Comparison of ENCODE assay signal across 8 cellular contexts in genomic region chr2:180125245-180125962, GRCh38.
DNase-seq lines count a peak whose midpoint lies in the region; ATAC-seq and TF ChIP-seq lines count a peak whose summit lies in the region.

No MANE protein-coding gene starts in this region.

- H3K36me3 Mint-ChIP-seq in activated naive CD8-positive, alpha-beta T cell treated with anti-CD3 and anti-CD28 coated beads, Interleukin-2, amount 50 U/mL, for 24 hours (ENCODE audit: low read depth) = no peaks in the 10 kb centered on the region
- H3K36me3 Mint-ChIP-seq in progenitor cell of endocrine pancreas (ENCODE audit: insufficient read depth) = no peaks in the 10 kb centered on the region

- no peak overlapping the region for H3K27ac Mint-ChIP-seq in activated naive CD8-positive, alpha-beta T cell treated with anti-CD3 and anti-CD28 coated beads, Interleukin-2, amount 50 U/mL, for 24 hours
- no peak overlapping the region for H3K27ac Mint-ChIP-seq in progenitor cell of endocrine pancreas

- H3K4me3 ChIP-seq in HEK293 (ENCODE audit: low read depth, low read length) (no peak overlapping the region), NB4 (ENCODE audit: low read depth, low read length) (no peak overlapping the region), SJSA1 (no peak overlapping the region), heart right ventricle (no peak overlapping the region)

- POLR2A ChIA-PET in HEK293 (lab: Yijun Ruan, JAX) = no interaction called here

- no peaks in the 10 kb centered on the region for H3K4me1 Mint-ChIP-seq in activated naive CD8-positive, alpha-beta T cell treated with anti-CD3 and anti-CD28 coated beads, Interleukin-2, amount 50 U/mL, for 24 hours
- peaks cover 4% of the 10 kb centered on the region for H3K4me1 Mint-ChIP-seq in progenitor cell of endocrine pancreas (ENCODE audit: low read depth)

- no peak overlapping the region; the same call in 1 of the 2 replicates for H3K27ac ChIP-seq in HEK293 (ENCODE audit: extremely low read depth, low read depth, low read length)
- H3K27ac ChIP-seq in SJSA1 = no peak overlapping the region
- no peak overlapping the region for H3K27ac ChIP-seq in heart right ventricle

- peaks cover 3% of the 10 kb centered on the region for H3K27me3 Mint-ChIP-seq in activated naive CD8-positive, alpha-beta T cell treated with anti-CD3 and anti-CD28 coated beads, Interleukin-2, amount 50 U/mL, for 24 hours
- no peaks in the 10 kb centered on the region for H3K27me3 Mint-ChIP-seq in progenitor cell of endocrine pancreas

- CTCF ChIA-PET in HEK293 (lab: Yijun Ruan, JAX) = interaction anchor here (0.6 to 3.7 kb wide), 25 partner anchors 9 to 1778 kb away, joined by 3 to 27 read pairs (median 4); no protein-coding TSS in a partner anchor

- no peak for TF ChIP-seq POLR2A in NB4 (IDR thresholded peaks at IDR 0.05; ENCODE audit: extremely low read depth, insufficient read length)

- H3K36me3 ChIP-seq in HEK293 (ENCODE audit: control insufficient read depth in 2 of 2, insufficient read depth in 1 of 2, low read length in 2 of 2) (no peaks in the 10 kb centered on the region), SJSA1 (no peaks in the 10 kb centered on the region), heart right ventricle (no peaks in the 10 kb centered on the region)

- H3K4me3 Mint-ChIP-seq in activated naive CD8-positive, alpha-beta T cell treated with anti-CD3 and anti-CD28 coated beads, Interleukin-2, amount 50 U/mL, for 24 hours = no peak overlapping the region
- H3K4me3 Mint-ChIP-seq in progenitor cell of endocrine pancreas (ENCODE audit: low read depth) = no peak overlapping the region

- no peaks in the 10 kb centered on the region for H3K9me3 ChIP-seq in HEK293 (ENCODE audit: control insufficient read depth, insufficient read depth, low read depth, low read length)
- no peaks in the 10 kb centered on the region for H3K9me3 ChIP-seq in SJSA1 (replicated peaks)
- no peaks in the 10 kb centered on the region for H3K9me3 ChIP-seq in heart right ventricle

- intact Hi-C loops in heart right ventricle (cut with DNase I) = loop anchor here in 9 of 10 donors (2.0 to 10.0 kb wide), 8 partner anchors 929 to 1592 kb away; no protein-coding TSS in a partner anchor

- 30 to 31% methylated on average over 13 of the region's 13 CpGs for WGBS in heart right ventricle, 2 donors

- H3K27me3 ChIP-seq in SJSA1 (replicated peaks) (no peaks in the 10 kb centered on the region), heart right ventricle (peaks cover 0 to 12% (median 0%) of the 10 kb centered on the region in 7 donors)

- H3K9me3 Mint-ChIP-seq in activated naive CD8-positive, alpha-beta T cell treated with anti-CD3 and anti-CD28 coated beads, Interleukin-2, amount 50 U/mL, for 24 hours = no peaks in the 10 kb centered on the region
- no peaks in the 10 kb centered on the region for H3K9me3 Mint-ChIP-seq in progenitor cell of endocrine pancreas (ENCODE audit: low read depth)

- peaks cover 7% of the 10 kb centered on the region for H3K4me1 ChIP-seq in HEK293 (ENCODE audit: control insufficient read depth, insufficient read depth, low read length)
- H3K4me1 ChIP-seq in SJSA1 (replicated peaks) = peaks cover 8% of the 10 kb centered on the region; the same call in 1 of the 2 replicates
- peaks cover 0 to 10% (median 0%) of the 10 kb centered on the region in 9 donors for H3K4me1 ChIP-seq in heart right ventricle

- DNase-seq in GM04503 (ENCODE audit: low read depth) (peak; percentile 85), NB4 (ENCODE audit: low read depth) (peak; percentile 78), SJSA1 (ENCODE audit: low read depth in 1 of 2, low spot score in 2 of 2) (peak; percentile 73 to 76), heart right ventricle (peak; percentile 18 to 35), progenitor cell of endocrine pancreas (ENCODE audit: low spot score, unreplicated experiment) (peak; percentile 40), KG1 (lab: John Stamatoyannopoulos, UW) (no peak)
- DNase-seq in activated naive CD8-positive, alpha-beta T cell treated with anti-CD3 and anti-CD28 coated beads, Interleukin-2, amount 50 U/mL, for 24 hours = peak; percentile 16

- TF ChIP-seq CTCF in HEK293 (tag by site-specific recombination; IDR thresholded peaks at IDR 0.05) (no peak; the same call in none of the 2 replicates), NB4 (IDR thresholded peaks at IDR 0.05; ENCODE audit: low read depth, low read length) (peak; percentile 49), heart right ventricle (IDR thresholded peaks at IDR 0.05) (peak in 8 of 9 donors; percentile 42 to 64 (median 58)), progenitor cell of endocrine pancreas (IDR thresholded peaks at IDR 0.05; ENCODE audit: unreplicated experiment) (peak; percentile 75)

- peak; percentile 82 for ATAC-seq in activated naive CD8-positive, alpha-beta T cell treated with anti-CD3 and anti-CD28 coated beads, Interleukin-2, amount 50 U/mL, for 24 hours
- ATAC-seq in heart right ventricle = peak; percentile 76 to 97 (median 89)

TF ChIP-seq in HEK293, 187 proteins besides CTCF, POLR2A, EP300 and RAD21 (continues in another document):
- TF ChIP-seq ZNF518A (tag by site-specific recombination; conservative IDR thresholded peaks at IDR 0.05; ENCODE audit: low read depth) (no peak), ZNF654 (tag by site-specific recombination; IDR thresholded peaks at IDR 0.05; ENCODE audit: low read depth) (peak; percentile 79), GFI1B (tag by site-specific recombination; IDR thresholded peaks at IDR 0.05) (no peak), ZNF449 (tag by site-specific recombination; IDR thresholded peaks at IDR 0.05) (no peak), ZBTB21 (tag by site-specific recombination; IDR thresholded peaks at IDR 0.05) (no peak), ZBTB10 (tag by site-specific recombination; IDR thresholded peaks at IDR 0.05) (no peak), ZNF404 (tag by site-specific recombination; IDR thresholded peaks at IDR 0.05) (no peak)
